9 cellular contexts compared by ENCODE assay signal in the genomic region with DNA sequence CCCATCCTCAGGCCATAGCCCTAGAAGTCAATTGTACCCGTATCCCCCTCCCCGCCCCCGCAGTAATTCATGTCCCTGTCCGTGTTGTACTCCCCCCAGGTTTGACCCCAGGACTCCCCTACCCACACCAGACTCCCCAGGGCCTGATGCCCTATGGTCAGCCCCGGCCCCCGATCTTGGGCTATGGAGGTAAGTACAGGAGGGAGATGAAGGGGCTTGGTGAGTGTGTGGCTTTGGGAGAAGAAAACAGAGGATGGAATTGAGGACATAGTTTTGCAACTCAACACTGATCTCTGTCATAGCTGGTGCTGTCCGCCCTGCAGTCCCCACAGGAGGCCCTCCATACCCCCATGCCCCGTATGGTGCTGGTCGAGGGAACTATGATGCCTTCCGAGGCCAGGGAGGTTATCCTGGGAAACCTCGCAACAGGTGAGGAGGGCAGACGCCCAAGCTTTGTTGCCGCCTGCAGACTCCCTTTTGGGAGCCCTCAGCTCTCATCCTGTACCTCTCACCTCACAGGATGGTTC. TPM values are rescaled to one million over a fixed set of nuclear protein-coding genes. Genes with fewer than 3 reads are reported as not detected.
DNase-seq lines count a peak whose midpoint lies in the region; ATAC-seq and TF ChIP-seq lines count a peak whose summit lies in the region.
"Had no signal": no experiment of that assay in that cellular context is flagged by ENCODE, and none has a peak within 500 bp of the region (broad histone marks: within the 10 kb centered on the region; RNA-seq: fewer than 3 reads in every experiment).

No MANE protein-coding gene starts in this region.

- H3K36me3 Mint-ChIP-seq in activated T-cell treated with anti-CD3 and anti-CD28 coated beads, Interleukin-2, amount 50 U/mL, for 4 hours (ENCODE audit: insufficient read depth): peaks cover 53% of the 10 kb centered on the region
- H3K36me3 Mint-ChIP-seq in WTC11: peaks cover 56% of the 10 kb centered on the region

- H3K27ac ChIP-seq in iPS-18a (ENCODE audit: low read length) (no peak overlapping the region), subcutaneous abdominal adipose tissue (ENCODE audit: low read depth, low read length) (no peak overlapping the region)

- no peaks in the 10 kb centered on the region for H3K9me3 Mint-ChIP-seq in activated T-cell treated with anti-CD3 and anti-CD28 coated beads, Interleukin-2, amount 50 U/mL, for 4 hours
- no peaks in the 10 kb centered on the region for H3K9me3 Mint-ChIP-seq in WTC11

- H3K27me3 Mint-ChIP-seq in activated T-cell treated with anti-CD3 and anti-CD28 coated beads, Interleukin-2, amount 50 U/mL, for 4 hours (ENCODE audit: low read depth): peaks cover 16% of the 10 kb centered on the region
- no peaks in the 10 kb centered on the region; the same call in 1 of the 2 replicates for H3K27me3 Mint-ChIP-seq in WTC11 (ENCODE audit: low read depth)

- H3K4me3 Mint-ChIP-seq in activated T-cell treated with anti-CD3 and anti-CD28 coated beads, Interleukin-2, amount 50 U/mL, for 4 hours: peak overlapping the region; percentile 79
- peak overlapping the region; percentile 74 for H3K4me3 Mint-ChIP-seq in WTC11

- peak overlapping the region; percentile 86 for H3K9ac ChIP-seq in iPS-18a (ENCODE audit: low read length)
- H3K9ac ChIP-seq in subcutaneous abdominal adipose tissue (ENCODE audit: low read length in 5 of 5): peak overlapping the region in 3 of 5 donors; percentile 87 to 92 (median 89)

- no peak for ATAC-seq in activated T-cell treated with anti-CD3 and anti-CD28 coated beads, Interleukin-2, amount 50 U/mL, for 4 hours
- no peak for ATAC-seq in WTC11
- no peak for ATAC-seq in GM19455 (IDR thresholded peaks at IDR 0.05; ENCODE audit: unreplicated experiment)

- no peak for DNase-seq in activated T-cell treated with anti-CD3 and anti-CD28 coated beads, Interleukin-2, amount 50 U/mL, for 4 hours
- no peak for DNase-seq in activated T-cell treated with anti-CD3 and anti-CD28 coated beads, Interleukin-2, amount 50 U/mL, for 48 hours
- DNase-seq in WTC11 (ENCODE audit: low spot score) (no peak), NK-92 (lab: John Stamatoyannopoulos, UW; ENCODE audit: unreplicated experiment) (no peak), NCI-H1048 (lab: John Stamatoyannopoulos, UW) (no peak)
- DNase-seq: NCI-H2029 had no signal

- H3K27me3 ChIP-seq in iPS-18a (ENCODE audit: control insufficient read depth, insufficient read depth, low read length) (no peaks in the 10 kb centered on the region), subcutaneous abdominal adipose tissue (ENCODE audit: control insufficient read depth in 5 of 5, insufficient read depth in 4 of 5, low read length in 5 of 5) (peaks cover 0 to 8% (median 6%) of the 10 kb centered on the region in 5 donors)

- H3K4me3 ChIP-seq in iPS-18a (ENCODE audit: low read length): peak overlapping the region; percentile 80
- no peak overlapping the region for H3K4me3 ChIP-seq in subcutaneous abdominal adipose tissue (ENCODE audit: low read depth in 1 of 5, low read length in 5 of 5)

- H3K9me3 ChIP-seq in iPS-18a (ENCODE audit: control insufficient read depth, low read depth, low read length): no peaks in the 10 kb centered on the region
- H3K9me3 ChIP-seq in subcutaneous abdominal adipose tissue (ENCODE audit: control insufficient read depth in 5 of 5, low read length in 5 of 5): no peaks in the 10 kb centered on the region

- H3K4me1 Mint-ChIP-seq in activated T-cell treated with anti-CD3 and anti-CD28 coated beads, Interleukin-2, amount 50 U/mL, for 4 hours (ENCODE audit: low read depth): peaks cover 37% of the 10 kb centered on the region
- peaks cover 43% of the 10 kb centered on the region for H3K4me1 Mint-ChIP-seq in WTC11

- H3K4me1 ChIP-seq in iPS-18a (ENCODE audit: control insufficient read depth, low read depth, low read length) (peaks cover 10% of the 10 kb centered on the region), subcutaneous abdominal adipose tissue (ENCODE audit: control insufficient read depth in 5 of 5, insufficient read depth in 5 of 5, low read length in 5 of 5) (peaks cover 1 to 42% (median 40%) of the 10 kb centered on the region in 5 donors)

- H3K27ac Mint-ChIP-seq in WTC11: peak overlapping the region; percentile 89

- peaks cover 58% of the 10 kb centered on the region for H3K36me3 ChIP-seq in iPS-18a (ENCODE audit: control insufficient read depth, low read depth, low read length)
- H3K36me3 ChIP-seq in subcutaneous abdominal adipose tissue (ENCODE audit: control insufficient read depth in 5 of 5, insufficient read depth in 5 of 5, low read length in 5 of 5): peaks cover 0 to 58% (median 57%) of the 10 kb centered on the region in 5 donors

- POLR2A ChIA-PET in WTC11 (lab: Charles Lee): interaction anchor here (6.2 kb wide), 1 partner anchor 13 kb away, joined by 71 read pairs; the partner anchor contains the start of gene SRRT

- no peak for TF ChIP-seq CTCF in WTC11 (IDR thresholded peaks at IDR 0.05)

- CTCF ChIA-PET in WTC11 (lab: Charles Lee): interaction anchor here (0.9 to 2.1 kb wide), 3 partner anchors 13 to 78 kb away, joined by 3 to 6 read pairs (median 5); partner anchors contain the start of genes SLC12A9 and SRRT

TF ChIP-seq in WTC11, 78 proteins besides CTCF, POLR2A, EP300 and RAD21:
- TF ChIP-seq NFE2L1 (CRISPR knock-in tag; IDR thresholded peaks at IDR 0.05) (0 out of 2 replicates have a peak, but pooled peaks have one; percentile 22), ZNF138 (CRISPR knock-in tag; conservative IDR thresholded peaks at IDR 0.05) (no peak), USF2 (CRISPR knock-in tag; IDR thresholded peaks at IDR 0.05) (no peak), MLX (CRISPR knock-in tag; IDR thresholded peaks at IDR 0.05) (no peak)

RNA-seq across cellular contexts. Expression of gene UFSP1, which starts 1.5 kb away (rescaled TPM):
- total RNA-seq in activated T-cell treated with anti-CD3 and anti-CD28 coated beads, Interleukin-2, amount 50 U/mL, for 4 hours: 1 to 10 TPM; 3.7 to 5.1 (median 4.6) TPM
- 3.9 to 4.8 TPM (median 4.6 TPM) in 3 replicates for total RNA-seq in WTC11 (2021)

RNA-seq across cellular contexts. Expression of gene ACHE, which starts 7.7 kb away (rescaled TPM):
- under 1 TPM; 0.32 to 0.54 (median 0.35) TPM for total RNA-seq in activated T-cell treated with anti-CD3 and anti-CD28 coated beads, Interleukin-2, amount 50 U/mL, for 4 hours
- total RNA-seq in WTC11 (2021): 6.4 to 7.7 TPM (median 6.6 TPM) in 3 replicates

RNA-seq across cellular contexts. Expression of gene SRRT, which starts 13.1 kb away (rescaled TPM):
- total RNA-seq in activated T-cell treated with anti-CD3 and anti-CD28 coated beads, Interleukin-2, amount 50 U/mL, for 4 hours: 100 to 1,000 TPM; 406 to 450 (median 436) TPM
- total RNA-seq in WTC11 (2021): 209 to 238 TPM (median 233 TPM) in 3 replicates

RNA-seq across cellular contexts. Expression of gene TRIP6, which starts 20.8 kb away (rescaled TPM):
- 10 to 100 TPM; 44.9 to 47.7 (median 45.4) TPM for total RNA-seq in activated T-cell treated with anti-CD3 and anti-CD28 coated beads, Interleukin-2, amount 50 U/mL, for 4 hours
- total RNA-seq in WTC11 (2021): 128 to 140 TPM (median 130 TPM) in 3 replicates

RNA-seq across cellular contexts. Expression of gene SLC12A9, which starts 35.5 kb away (rescaled TPM):
- 10 to 100 TPM; 22.9 to 31.7 (median 29.6) TPM for total RNA-seq in activated T-cell treated with anti-CD3 and anti-CD28 coated beads, Interleukin-2, amount 50 U/mL, for 4 hours
- 32.6 to 39.3 TPM (median 34.1 TPM) in 3 replicates for total RNA-seq in WTC11 (2021)
